In the genomic region with DNA sequence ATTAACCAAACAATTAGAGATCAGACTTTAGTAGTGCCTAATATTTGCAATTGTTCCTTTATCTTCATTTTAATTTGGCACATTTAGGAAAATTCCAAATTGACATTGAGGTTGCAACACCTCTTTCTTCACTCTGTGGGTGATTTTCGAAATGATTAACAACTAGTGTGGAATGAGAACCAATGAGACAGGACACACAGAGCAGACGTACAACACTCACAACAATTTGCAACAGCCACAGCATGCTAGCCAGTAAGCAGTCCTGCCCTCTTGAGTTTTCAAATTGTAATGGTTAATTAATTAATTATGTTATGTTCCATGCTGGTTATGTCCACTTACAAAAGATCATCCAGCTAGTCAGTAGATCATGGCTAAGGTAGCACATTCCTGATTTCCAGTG, we compare ENCODE assay signal across 21 cellular contexts.
"Had no signal": no experiment of that assay in that cellular context is flagged by ENCODE, and none has a peak within 500 bp of the region (broad histone marks: within the 10 kb centered on the region; RNA-seq: fewer than 3 reads in every experiment).

No MANE protein-coding gene starts in this region.

- H3K4me1 ChIP-seq: pancreas, right atrium auricular region, sigmoid colon, testis, tibial artery had no signal

- H3K9me3 ChIP-seq: mucosa of descending colon, neutrophil, pancreas, right atrium auricular region, sigmoid colon, testis, tibial artery had no signal

- H3K36me3 Mint-ChIP-seq: mesothelial cell of epicardium; naive B cell; natural killer cell treated with Interleukin-12 subunit alpha and Interleukin-12 subunit beta and Interleukin-15 and Interleukin-18, amount 100 ng/mL, for 72 hours; stimulated activated memory B cell treated with anti-CD40 and anti-IgM and Interleukin-4, amounts not matched to agents 10 μg/mL and 1 μg/mL and 100 μg/mL, for 72 hours; type B pancreatic cell had no signal

- H3K27ac ChIP-seq: dorsolateral prefrontal cortex, neutrophil, pancreas, right atrium auricular region, sigmoid colon, testis, tibial artery had no signal

- DNase-seq: dorsolateral prefrontal cortex; effector CD4-positive, alpha-beta T cell; head of caudate nucleus; mesenchymal stem cell; mucosa of descending colon; naive B cell; pancreas; sigmoid colon; stimulated activated CD4-positive, alpha-beta T cell treated with anti-CD3 and anti-CD28 coated beads, Interleukin-2, amount 100 ng/mL, for 24 hours; stimulated activated CD4-positive, alpha-beta T cell treated with anti-CD3 and anti-CD28 coated beads, Interleukin-4, amount 100 ng/mL, for 4 hours; stimulated activated naive CD8-positive, alpha-beta T cell treated with anti-CD3 and anti-CD28 coated beads, Interleukin-15, Interleukin-2, amounts not matched to agents 100 U/mL and 50 U/mL, for 24 hours; substantia nigra; testis; tibial artery had no signal

- H3K4me3 ChIP-seq: dorsolateral prefrontal cortex, mucosa of descending colon, pancreas, right atrium auricular region, sigmoid colon, testis, tibial artery had no signal

- ATAC-seq: mucosa of descending colon; natural killer cell treated with Interleukin-12 subunit alpha and Interleukin-12 subunit beta and Interleukin-15 and Interleukin-18, amount 100 ng/mL, for 72 hours; pancreas; stimulated activated memory B cell treated with anti-CD40 and anti-IgM and Interleukin-4, amounts not matched to agents 10 μg/mL and 1 μg/mL and 100 μg/mL, for 72 hours; stimulated activated naive CD8-positive, alpha-beta T cell treated with anti-CD3 and anti-CD28 coated beads, Interleukin-15, Interleukin-2, amounts not matched to agents 100 U/mL and 50 U/mL, for 24 hours had no signal

- H3K36me3 ChIP-seq: neutrophil, pancreas, right atrium auricular region, sigmoid colon, tibial artery had no signal

- H3K9me3 Mint-ChIP-seq: mesothelial cell of epicardium; natural killer cell treated with Interleukin-12 subunit alpha and Interleukin-12 subunit beta and Interleukin-15 and Interleukin-18, amount 100 ng/mL, for 72 hours; neural crest cell; stimulated activated memory B cell treated with anti-CD40 and anti-IgM and Interleukin-4, amounts not matched to agents 10 μg/mL and 1 μg/mL and 100 μg/mL, for 72 hours had no signal

- H3K4me3 Mint-ChIP-seq: mesothelial cell of epicardium; naive B cell; natural killer cell treated with Interleukin-12 subunit alpha and Interleukin-12 subunit beta and Interleukin-15 and Interleukin-18, amount 100 ng/mL, for 72 hours; neural crest cell; stimulated activated memory B cell treated with anti-CD40 and anti-IgM and Interleukin-4, amounts not matched to agents 10 μg/mL and 1 μg/mL and 100 μg/mL, for 72 hours; type B pancreatic cell had no signal

- H3K27ac Mint-ChIP-seq: mesothelial cell of epicardium; naive B cell; natural killer cell treated with Interleukin-12 subunit alpha and Interleukin-12 subunit beta and Interleukin-15 and Interleukin-18, amount 100 ng/mL, for 72 hours; stimulated activated memory B cell treated with anti-CD40 and anti-IgM and Interleukin-4, amounts not matched to agents 10 μg/mL and 1 μg/mL and 100 μg/mL, for 72 hours; type B pancreatic cell had no signal

- H3K27me3 ChIP-seq: dorsolateral prefrontal cortex, neutrophil, pancreas, right atrium auricular region, sigmoid colon, testis, tibial artery had no signal

- H3K4me1 Mint-ChIP-seq: naive B cell; neural crest cell; stimulated activated memory B cell treated with anti-CD40 and anti-IgM and Interleukin-4, amounts not matched to agents 10 μg/mL and 1 μg/mL and 100 μg/mL, for 72 hours had no signal

- H3K27me3 Mint-ChIP-seq: naive B cell; natural killer cell treated with Interleukin-12 subunit alpha and Interleukin-12 subunit beta and Interleukin-15 and Interleukin-18, amount 100 ng/mL, for 72 hours; stimulated activated memory B cell treated with anti-CD40 and anti-IgM and Interleukin-4, amounts not matched to agents 10 μg/mL and 1 μg/mL and 100 μg/mL, for 72 hours; type B pancreatic cell had no signal
